In genomic region chr13:30154931-30155330, GRCh38 we compare ENCODE assay signal across 17 cellular contexts.
"Had no signal": no experiment of that assay in that cellular context is flagged by ENCODE, and none has a peak within 500 bp of the region (broad histone marks: within the 10 kb centered on the region; RNA-seq: fewer than 3 reads in every experiment).

No MANE protein-coding gene starts in this region.

- H3K79me2 ChIP-seq: hepatocyte had no signal

- H3K9me3 ChIP-seq: prostate gland, right atrium auricular region, suprapubic skin had no signal

- H3K4me3 ChIP-seq: hepatocyte, prostate gland, right atrium auricular region, suprapubic skin had no signal

- H2AFZ ChIP-seq: hepatocyte had no signal

- H3K9me3 Mint-ChIP-seq: stimulated activated naive CD8-positive, alpha-beta T cell treated with anti-CD3 and anti-CD28 coated beads, Interleukin-15, amount 100 ng/mL, for 72 hours; type B pancreatic cell had no signal

- DNase-seq: activated CD4-positive, CD25-positive, alpha-beta regulatory T cell treated with anti-CD3 and anti-CD28 coated beads, Interleukin-2, amount 50 U/mL, for 72 hours; activated gamma-delta T cell treated with Interleukin-2 at 50 U/mL for 16 hours; activated T-cell treated with anti-CD3 and anti-CD28 coated beads, Interleukin-2, amount 50 U/mL, for 48 hours; dermis blood vessel endothelial cell; effector memory CD4-positive, alpha-beta T cell; foreskin keratinocyte; left cardiac atrium; mesenchymal stem cell; stimulated activated naive CD8-positive, alpha-beta T cell treated with anti-CD3 and anti-CD28 coated beads, Interleukin-15, amount 100 ng/mL, for 72 hours; T-helper 2 cell had no signal

- H3K36me3 ChIP-seq: prostate gland, right atrium auricular region, suprapubic skin had no signal

- H3K36me3 Mint-ChIP-seq: activated naive CD8-positive, alpha-beta T cell; type B pancreatic cell had no signal

- H3K4me3 Mint-ChIP-seq: activated naive CD8-positive, alpha-beta T cell; stimulated activated naive CD8-positive, alpha-beta T cell treated with anti-CD3 and anti-CD28 coated beads, Interleukin-15, amount 100 ng/mL, for 72 hours; type B pancreatic cell had no signal

- H3K27me3 Mint-ChIP-seq: activated naive CD8-positive, alpha-beta T cell had no signal

- H3K27ac Mint-ChIP-seq: activated naive CD8-positive, alpha-beta T cell; type B pancreatic cell had no signal

- H3K27ac ChIP-seq: foreskin keratinocyte, hepatocyte, prostate gland, right atrium auricular region, suprapubic skin, VCaP had no signal

- H3K27me3 ChIP-seq: hepatocyte, right atrium auricular region had no signal

- H3K4me1 ChIP-seq: foreskin keratinocyte, prostate gland, right atrium auricular region, suprapubic skin had no signal

- H3K4me2 ChIP-seq: hepatocyte had no signal

- ATAC-seq: left cardiac atrium; stimulated activated naive CD8-positive, alpha-beta T cell treated with anti-CD3 and anti-CD28 coated beads, Interleukin-15, amount 100 ng/mL, for 72 hours had no signal
